14 cellular contexts compared by ENCODE assay signal in the genomic region with DNA sequence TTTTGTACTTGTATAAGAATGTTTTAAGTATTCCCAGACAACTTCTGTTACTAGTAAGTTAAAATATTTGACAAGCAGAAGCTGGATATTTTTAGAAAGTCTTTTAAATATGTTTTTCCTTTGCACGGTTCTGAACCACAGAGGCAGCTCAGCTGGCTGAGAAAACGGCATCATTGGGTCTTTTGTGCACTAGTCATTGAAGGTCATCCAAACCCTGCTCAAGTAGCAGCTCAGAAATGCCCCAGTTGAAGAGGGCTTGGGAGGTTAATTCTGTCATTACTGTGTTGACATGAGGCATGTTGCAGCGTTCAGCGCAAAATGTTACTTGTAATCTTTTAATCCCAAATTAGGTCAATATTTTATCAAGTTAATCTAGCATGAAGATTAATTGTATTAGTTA.
"Had no signal": no experiment of that assay in that cellular context is flagged by ENCODE, and none has a peak within 500 bp of the region (broad histone marks: within the 10 kb centered on the region; RNA-seq: fewer than 3 reads in every experiment).

No MANE protein-coding gene starts in this region.

- DNase-seq: activated CD4-positive, alpha-beta T cell treated with anti-CD3 and anti-CD28 coated beads for 36 hours; activated CD8-positive, alpha-beta memory T cell treated with anti-CD3 and anti-CD28 coated beads, Interleukin-2, amount 50 U/mL, for 4 hours; activated CD8-positive, alpha-beta T cell treated with anti-CD3 and anti-CD28 coated beads for 36 hours; activated T-cell treated with anti-CD3 and anti-CD28 coated beads, Interleukin-2, amount 50 U/mL, for 72 hours; cortex of kidney; effector CD8-positive, alpha-beta T cell; left ventricle myocardium superior had no signal

- H3K36me3 ChIP-seq: ascending aorta, cardiac muscle cell, tibial nerve had no signal

- FAIRE-seq: keratinocyte had no signal

- H3K9me3 ChIP-seq: ascending aorta, tibial nerve had no signal

- H2AFZ ChIP-seq: parathyroid adenoma had no signal

- H3K4me1 ChIP-seq: ascending aorta, parathyroid adenoma, tibial nerve had no signal

- H3K27ac ChIP-seq: ascending aorta, cardiac muscle cell, parathyroid adenoma, VCaP had no signal

- H3K27me3 ChIP-seq: ascending aorta, cardiac muscle cell, tibial nerve had no signal

- H3K4me3 ChIP-seq: ascending aorta, cardiac muscle cell, skin epidermis, tibial nerve had no signal

- H3K9ac ChIP-seq: parathyroid adenoma had no signal
